In genomic region chr7:15399446-15399845, GRCh38 we compare ENCODE assay signal across 2 cellular contexts.
TF ChIP-seq lines count a peak whose summit lies in the region.

No MANE protein-coding gene starts in this region.

TF ChIP-seq in SK-N-SH, 30 proteins besides CTCF, POLR2A, EP300 and RAD21 (continued from another document):
- TF ChIP-seq PBX3 (IDR thresholded peaks at IDR 0.05) (no peak), JUND (IDR thresholded peaks at IDR 0.05) (no peak), TEAD4 (IDR thresholded peaks at IDR 0.05; ENCODE audit: borderline replicate concordance, insufficient read depth) (no peak), EZH2phosphoT487 (IDR thresholded peaks at IDR 0.05; ENCODE audit: borderline replicate concordance, low read depth) (no peak), RXRA (IDR thresholded peaks at IDR 0.05; ENCODE audit: borderline replicate concordance, low read depth) (no peak), SMC3 (IDR thresholded peaks at IDR 0.05; ENCODE audit: low read depth, low read length) (no peak), NFIC (IDR thresholded peaks at IDR 0.05; ENCODE audit: borderline replicate concordance) (no peak), MEF2A (IDR thresholded peaks at IDR 0.05; ENCODE audit: borderline replicate concordance, low read depth) (no peak), MAX (IDR thresholded peaks at IDR 0.05; ENCODE audit: low read depth) (no peak)

TF ChIP-seq in SK-N-SH treated with all-trans-retinoic acid at 6 μM for 48 hours, 23 proteins besides CTCF, POLR2A, EP300 and RAD21 (continued from another document):
- TF ChIP-seq CREB5 (CRISPR knock-in tag; IDR thresholded peaks at IDR 0.05; ENCODE audit: low read depth) (no peak), ZNF70 (CRISPR knock-in tag; IDR thresholded peaks at IDR 0.05) (no peak), ZNF565 (CRISPR knock-in tag; conservative IDR thresholded peaks at IDR 0.05; ENCODE audit: low read depth) (no peak), ZC3H10 (CRISPR knock-in tag; IDR thresholded peaks at IDR 0.05) (no peak), ARNTL (CRISPR knock-in tag; IDR thresholded peaks at IDR 0.05; ENCODE audit: borderline replicate concordance, low read depth) (no peak), POU6F1 (CRISPR knock-in tag; IDR thresholded peaks at IDR 0.05; ENCODE audit: borderline replicate concordance, low read depth) (no peak), ZFP3 (CRISPR knock-in tag; IDR thresholded peaks at IDR 0.05) (no peak), ISL1 (CRISPR knock-in tag; IDR thresholded peaks at IDR 0.05) (no peak), SNAI2 (CRISPR knock-in tag; IDR thresholded peaks at IDR 0.05) (no peak), BACH2 (CRISPR knock-in tag; IDR thresholded peaks at IDR 0.05; ENCODE audit: borderline replicate concordance) (no peak)
